ENCODE assay signal across 1 cellular context in genomic region chr2:7609556-7610323, GRCh38.
TF ChIP-seq lines count a peak whose summit lies in the region.

No MANE protein-coding gene starts in this region.

TF ChIP-seq in GM12878, 131 proteins besides CTCF, POLR2A, EP300 and RAD21 (continued from another document):
- TF ChIP-seq MLLT1 (IDR thresholded peaks at IDR 0.05) (0 out of 2 replicates have a peak, but pooled peaks have one; percentile 70), STAT1 (conservative IDR thresholded peaks at IDR 0.05) (no peak), IKZF1 (conservative IDR thresholded peaks at IDR 0.05) (peak; percentile 64), SPI1 (IDR thresholded peaks at IDR 0.05; ENCODE audit: borderline replicate concordance, insufficient read depth, low read depth, low read length) (peak; percentile 80), BCL11A (IDR thresholded peaks at IDR 0.05; ENCODE audit: low read depth, low read length) (0 out of 2 replicates have a peak, but pooled peaks have one; percentile 26), PRDM15 (CRISPR knock-in tag; IDR thresholded peaks at IDR 0.05) (no peak), RAD51 (IDR thresholded peaks at IDR 0.05) (no peak), ATF2 (IDR thresholded peaks at IDR 0.05; ENCODE audit: low read length) (no peak), BMI1 (IDR thresholded peaks at IDR 0.05; ENCODE audit: borderline replicate concordance) (peak; percentile 46; the same call in 1 of the 2 replicates), SUZ12 (IDR thresholded peaks at IDR 0.05; ENCODE audit: unreplicated experiment) (no peak), KAT2A (conservative IDR thresholded peaks at IDR 0.05; ENCODE audit: control insufficient read depth, low read depth, low read length) (no peak), REST (IDR thresholded peaks at IDR 0.05; ENCODE audit: low read depth, low read length) (no peak), ZBTB33 (IDR thresholded peaks at IDR 0.05) (0 out of 2 replicates have a peak, but pooled peaks have one; percentile 10)
